28 cellular contexts compared by ENCODE assay signal in genomic region chr3:25683882-25684281, GRCh38.
"Had no signal": no experiment of that assay in that cellular context is flagged by ENCODE, and none has a peak within 500 bp of the region (broad histone marks: within the 10 kb centered on the region; RNA-seq: fewer than 3 reads in every experiment).

No MANE protein-coding gene starts in this region.

- H3K27me3 Mint-ChIP-seq: activated T-cell treated with anti-CD3 and anti-CD28 coated beads, Interleukin-2, amount 50 U/mL, for 24 hours had no signal

- ATAC-seq: activated CD8-positive, alpha-beta T cell treated with anti-CD3 and anti-CD28 coated beads for 36 hours; activated naive CD4-positive, alpha-beta T cell treated with anti-CD3 and anti-CD28 coated beads, Interleukin-2, amount 50 U/mL, for 72 hours; body of pancreas; Panc1 had no signal

- H3K4me3 Mint-ChIP-seq: activated CD4-positive, alpha-beta T cell treated with anti-CD3 and anti-CD28 coated beads, Interleukin-2, amount 10 ng/mL, durations not matched to agents 24 days and 14 days; activated CD8-positive, alpha-beta T cell treated with anti-CD3 and anti-CD28 coated beads for 36 hours; activated naive CD4-positive, alpha-beta T cell treated with anti-CD3 and anti-CD28 coated beads for 36 hours; activated T-cell treated with anti-CD3 and anti-CD28 coated beads, Interleukin-2, amount 50 U/mL, for 24 hours; T-helper 1 cell treated with Interleukin-12 subunit alpha and Interleukin-12 subunit beta and Interleukin-4 antibody, amounts not matched to agents 30 μg/mL and 1 μg/mL, for 36 hours; T-helper 2 cell treated with Interferon-gamma antibody and Interleukin-4, amounts not matched to agents 5 μg/mL and 100 μg/mL, for 36 hours had no signal

- H3K4me1 Mint-ChIP-seq: activated CD4-positive, alpha-beta T cell treated with anti-CD3 and anti-CD28 coated beads, Interleukin-2, amount 10 ng/mL, durations not matched to agents 24 days and 14 days had no signal

- H3K36me3 Mint-ChIP-seq: activated naive CD4-positive, alpha-beta T cell treated with anti-CD3 and anti-CD28 coated beads, Interleukin-2, amount 50 U/mL, for 72 hours had no signal

- H3K9me3 Mint-ChIP-seq: activated CD4-positive, alpha-beta T cell treated with anti-CD3 and anti-CD28 coated beads, Interleukin-2, amount 10 ng/mL, durations not matched to agents 24 days and 14 days; activated CD8-positive, alpha-beta T cell treated with anti-CD3 and anti-CD28 coated beads for 36 hours; activated naive CD4-positive, alpha-beta T cell treated with anti-CD3 and anti-CD28 coated beads for 36 hours; activated naive CD4-positive, alpha-beta T cell treated with anti-CD3 and anti-CD28 coated beads, Interleukin-2, amount 50 U/mL, for 72 hours; activated T-cell treated with anti-CD3 and anti-CD28 coated beads, Interleukin-2, amount 50 U/mL, for 24 hours; activated T-helper 2 cell treated with anti-CD3 and anti-CD28 coated beads, Interferon-gamma antibody, Interleukin-2, Interleukin-4, amounts not matched to agents 10 μg/mL and 5 μg/mL and 100 μg/mL, durations not matched to agents 14 hours and 24 hours and 36 hours; T-helper 1 cell treated with Interleukin-12 subunit alpha and Interleukin-12 subunit beta and Interleukin-4 antibody, amounts not matched to agents 30 μg/mL and 1 μg/mL, for 36 hours; T-helper 2 cell treated with Interferon-gamma antibody and Interleukin-4, amounts not matched to agents 5 μg/mL and 100 μg/mL, for 36 hours had no signal

- DNase-seq: activated CD4-positive, alpha-beta T cell treated with anti-CD3 and anti-CD28 coated beads, Interleukin-2, amount 10 ng/mL, durations not matched to agents 24 days and 14 days; activated CD4-positive, alpha-beta T cell treated with anti-CD3 and anti-CD28 coated beads, Interleukin-2, amount 50 U/mL, for 4 hours; activated CD8-positive, alpha-beta T cell treated with anti-CD3 and anti-CD28 coated beads for 36 hours; activated gamma-delta T cell; activated naive CD4-positive, alpha-beta T cell treated with anti-CD3 and anti-CD28 coated beads for 36 hours; activated T-cell treated with anti-CD3 and anti-CD28 coated beads, Interleukin-2, amount 50 U/mL, for 24 hours; adrenal gland; body of pancreas; MM.1S; NCI-H1092; NCI-H1436 treated with DMSO at 0.1 percent for 48 hours; NCI-H1694 treated with DMSO at 0.1 percent for 48 hours; NCI-H2029 treated with DMSO at 0.1 percent for 48 hours; NCI-H2107; NCI-H2171; NCI-H510A; NCI-H526; NCI-H748 treated with DMSO at 0.1 percent for 48 hours; NK-92 treated with Interleukin-12 subunit alpha and Interleukin-12 subunit beta, amount 100 ng/mL, for 24 hours; SHP77 treated with DMSO at 0.1 percent for 48 hours; SK-N-SH had no signal

- FAIRE-seq: astrocyte, TTC549 had no signal

- H3K27ac Mint-ChIP-seq: activated CD4-positive, alpha-beta T cell treated with anti-CD3 and anti-CD28 coated beads, Interleukin-2, amount 10 ng/mL, durations not matched to agents 24 days and 14 days; activated CD8-positive, alpha-beta T cell treated with anti-CD3 and anti-CD28 coated beads for 36 hours; activated naive CD4-positive, alpha-beta T cell treated with anti-CD3 and anti-CD28 coated beads for 36 hours; activated naive CD4-positive, alpha-beta T cell treated with anti-CD3 and anti-CD28 coated beads, Interleukin-2, amount 50 U/mL, for 72 hours; activated T-cell treated with anti-CD3 and anti-CD28 coated beads, Interleukin-2, amount 50 U/mL, for 24 hours; activated T-helper 2 cell treated with anti-CD3 and anti-CD28 coated beads, Interferon-gamma antibody, Interleukin-2, Interleukin-4, amounts not matched to agents 10 μg/mL and 5 μg/mL and 100 μg/mL, durations not matched to agents 14 hours and 24 hours and 36 hours; T-helper 1 cell treated with Interleukin-12 subunit alpha and Interleukin-12 subunit beta and Interleukin-4 antibody, amounts not matched to agents 30 μg/mL and 1 μg/mL, for 36 hours; T-helper 2 cell treated with Interferon-gamma antibody and Interleukin-4, amounts not matched to agents 5 μg/mL and 100 μg/mL, for 36 hours had no signal
